ENCODE assay signal across 19 cellular contexts in genomic region chr16:24822974-24823373, GRCh38. TPM values are rescaled to one million over a fixed set of nuclear protein-coding genes. Genes with fewer than 3 reads are reported as not detected.
DNase-seq lines count a peak whose midpoint lies in the region; ATAC-seq and TF ChIP-seq lines count a peak whose summit lies in the region.
"Had no signal": no experiment of that assay in that cellular context is flagged by ENCODE, and none has a peak within 500 bp of the region (broad histone marks: within the 10 kb centered on the region; RNA-seq: fewer than 3 reads in every experiment).

No MANE protein-coding gene starts in this region.

- H3K79me2 ChIP-seq in PC-9 (ENCODE audit: low read depth) = no peaks in the 10 kb centered on the region

- WGBS in psoas muscle, 3 donors = 72 to 88% (median 77%) methylated on average over 8 of the region's 8 CpGs

- POLR2A ChIA-PET in RWPE1 (lab: Yijun Ruan, JAX; ENCODE audit: low non-redundant PET) (no interaction called here), PC-9 (lab: Charles Lee; ENCODE audit: unreplicated experiment) (no interaction called here)

- H3K4me1 Mint-ChIP-seq in brain (peaks cover 4% of the 10 kb centered on the region), immature natural killer cell (peaks cover 34 to 37% of the 10 kb centered on the region in 2 donors)
- H3K4me1 Mint-ChIP-seq: B cell; CD4-positive, CD25-positive, alpha-beta regulatory T cell; H9 had no signal

- H3K4me2 ChIP-seq in PC-9 = no peak overlapping the region
- H3K4me2 ChIP-seq: SK-N-SH had no signal

- H3K36me3 ChIP-seq in psoas muscle (ENCODE audit: insufficient read depth in 1 of 2, low read depth in 1 of 2) = peaks cover 7 to 99% of the 10 kb centered on the region in 2 donors
- peaks cover 27% of the 10 kb centered on the region for H3K36me3 ChIP-seq in PC-9 (ENCODE audit: low read depth)

- intact Hi-C loops in psoas muscle (cut with DNase I) (no loop called here), PC-9 (cut with micrococcal nuclease; ENCODE audit: unreplicated experiment) (no loop called here)

- H3K9me2 ChIP-seq in PC-9 (ENCODE audit: insufficient read depth) = no peaks in the 10 kb centered on the region
- H3K9me2 ChIP-seq: SK-N-SH had no signal

- H3K27ac Mint-ChIP-seq in brain = peak overlapping the region in 4 of 5 experiments; percentile 37 to 85 (median 58)
- peak overlapping the region in 2 of 6 donors; percentile 13 to 85 for H3K27ac Mint-ChIP-seq in immature natural killer cell

- H3K27me3 ChIP-seq in psoas muscle (ENCODE audit: insufficient read depth in 3 of 3, low read length in 2 of 3) (no peaks in the 10 kb centered on the region), PC-9 (ENCODE audit: insufficient read depth, low read depth) (no peaks in the 10 kb centered on the region)
- H3K27me3 ChIP-seq: MG63 had no signal

- TF ChIP-seq CTCF in RWPE1 (conservative IDR thresholded peaks at IDR 0.05; ENCODE audit: low read depth) (no peak), brain (conservative IDR thresholded peaks at IDR 0.05) (no peak), psoas muscle (IDR thresholded peaks at IDR 0.05) (no peak), PC-9 (conservative IDR thresholded peaks at IDR 0.05) (no peak)

- no peak overlapping the region for H3K4me3 ChIP-seq in psoas muscle
- H3K4me3 ChIP-seq in PC-9 = no peak overlapping the region
- H3K4me3 ChIP-seq: MG63 had no signal

- DNase-seq in RWPE1 (ENCODE audit: low spot score) (no peak), immature natural killer cell (no peak), psoas muscle (no peak), PC-9 (no peak), Ammon's horn (ENCODE audit: low spot score) (no peak), COLO668 (lab: John Stamatoyannopoulos, UW; ENCODE audit: unreplicated experiment) (no peak)
- DNase-seq: Calu3; CD4-positive, CD25-positive, alpha-beta regulatory T cell; DMS79; H9; MG63; NCI-H1105 treated with DMSO at 0.1 percent for 48 hours; NCI-H1694 treated with DMSO at 0.1 percent for 48 hours; NCI-H774; PC-3; SK-N-SH had no signal

- CTCF ChIA-PET in RWPE1 (lab: Yijun Ruan, JAX) = no interaction called here
- CTCF ChIA-PET in PC-9 (lab: Charles Lee) = no interaction called here

- H3K36me3 Mint-ChIP-seq in brain (peaks cover 83% of the 10 kb centered on the region), immature natural killer cell (peaks cover 22 to 62% (median 51%) of the 10 kb centered on the region in 3 donors)

- no peaks in the 10 kb centered on the region for H3K27me3 Mint-ChIP-seq in brain
- H3K27me3 Mint-ChIP-seq in immature natural killer cell (ENCODE audit: low read depth in 3 of 3) = peaks cover 0 to 7% (median 4%) of the 10 kb centered on the region in 3 donors
- H3K27me3 Mint-ChIP-seq: B cell; CD4-positive, CD25-positive, alpha-beta regulatory T cell had no signal

- BruUV-seq in PC-9 (replicated peaks; lab: Mats Ljungman, UMichigan) = no TSS peak

- H3K4me1 ChIP-seq in psoas muscle (no peaks in the 10 kb centered on the region), PC-9 (replicated peaks; ENCODE audit: insufficient read depth) (no peaks in the 10 kb centered on the region)

- H2AFZ ChIP-seq in PC-9 = no peak overlapping the region

- peaks cover 15% of the 10 kb centered on the region for H3F3A ChIP-seq in PC-9 (ENCODE audit: insufficient read depth, low read depth)

- no peaks in the 10 kb centered on the region for H3K9me3 Mint-ChIP-seq in brain
- no peaks in the 10 kb centered on the region for H3K9me3 Mint-ChIP-seq in immature natural killer cell
- H3K9me3 Mint-ChIP-seq: CD4-positive, CD25-positive, alpha-beta regulatory T cell; H9 had no signal

- H3K27ac ChIP-seq in RWPE1 (peak overlapping the region; percentile 22; the same call in 1 of the 2 replicates), psoas muscle (no peak overlapping the region), PC-9 (no peak overlapping the region)

- ATAC-seq in psoas muscle = peak in 3 of 4 donors; percentile 16 to 36 (median 31)
- ATAC-seq: PC-3 had no signal

- H3K9me3 ChIP-seq in psoas muscle = no peaks in the 10 kb centered on the region
- no peaks in the 10 kb centered on the region for H3K9me3 ChIP-seq in PC-9 (ENCODE audit: insufficient read depth, low read depth)
- H3K9me3 ChIP-seq: MG63, SK-N-SH had no signal

- H3K4me3 Mint-ChIP-seq in brain (no peak overlapping the region), immature natural killer cell (peak overlapping the region in 3 of 5 donors; percentile 16 to 43 (median 21))
- H3K4me3 Mint-ChIP-seq: B cell; CD4-positive, CD25-positive, alpha-beta regulatory T cell; H9 had no signal

- H4K20me1 ChIP-seq in PC-9 (ENCODE audit: insufficient read depth) = peaks cover 6% of the 10 kb centered on the region; the same call in 1 of the 2 replicates

RNA-seq across cellular contexts. Expression of gene SLC5A11, which starts 22.8 kb away (rescaled TPM):
- polyA plus RNA-seq in brain (ENCODE audit: insufficient read depth, low read depth, low replicate concordance) (16.1 TPM), immature natural killer cell (not detected), psoas muscle (under 1 TPM in 1 of 3 donors, not detected in 2; 0.05 TPM)
- total RNA-seq in psoas muscle (under 1 TPM in 3 of 4 donors, not detected in 1; 0.12 to 0.24 (median 0.21) TPM), PC-9 (2021) (3.7 and 5.7 TPM in 2 replicates)
- total RNA-seq: Calu3; CD4-positive, CD25-positive, alpha-beta regulatory T cell; NCI-H460 had no signal
- polyA plus RNA-seq: CD4-positive, CD25-positive, alpha-beta regulatory T cell; SK-N-SH had no signal

Comparison
In these comparisons a context has a peak if more than half of its experiments do, and no peak if none do; other contexts are left out.
1. H3K4me3 Mint-ChIP-seq: peak in immature natural killer cell (3 of 5); none in brain (0 of 5).
2. RNA of gene SLC5A11, which starts 22.8 kb away (polyA plus RNA-seq): 16.1 TPM in brain (single experiment); 0.05 TPM in psoas muscle and not detected in immature natural killer cell; every median in the first group is over 10 times any median in the second.